Comparison of ENCODE assay signal across 9 cellular contexts in genomic region chr9:131651599-131651998, GRCh38.
DNase-seq lines count a peak whose midpoint lies in the region; ATAC-seq and TF ChIP-seq lines count a peak whose summit lies in the region.
"Had no signal": no experiment of that assay in that cellular context is flagged by ENCODE, and none has a peak within 500 bp of the region (broad histone marks: within the 10 kb centered on the region; RNA-seq: fewer than 3 reads in every experiment).

No MANE protein-coding gene starts in this region.

- peak; percentile 73 for ATAC-seq in activated CD8-positive, alpha-beta T cell treated with anti-CD3 and anti-CD28 coated beads for 36 hours
- no peak for ATAC-seq in activated CD8-positive, alpha-beta T cell treated with anti-CD3 and anti-CD28 coated beads, Interleukin-2, amount 10 ng/mL, durations not matched to agents 7 days and 5 days
- ATAC-seq in stimulated activated naive CD8-positive, alpha-beta T cell treated with anti-CD3 and anti-CD28 coated beads, Interleukin-15, Interleukin-2, amounts not matched to agents 100 U/mL and 50 U/mL, for 24 hours = peak; percentile 70
- no peak for ATAC-seq in GM19463 (IDR thresholded peaks at IDR 0.05; ENCODE audit: unreplicated experiment)

- peaks cover 51% of the 10 kb centered on the region for H3K4me1 Mint-ChIP-seq in activated CD8-positive, alpha-beta T cell treated with anti-CD3 and anti-CD28 coated beads for 36 hours (ENCODE audit: low read depth)
- peaks cover 28% of the 10 kb centered on the region for H3K4me1 Mint-ChIP-seq in activated CD8-positive, alpha-beta T cell treated with anti-CD3 and anti-CD28 coated beads, Interleukin-2, amount 10 ng/mL, durations not matched to agents 7 days and 5 days (ENCODE audit: low read depth)

- DNase-seq in activated CD8-positive, alpha-beta T cell treated with anti-CD3 and anti-CD28 coated beads for 36 hours = no peak
- no peak for DNase-seq in activated CD8-positive, alpha-beta T cell treated with anti-CD3 and anti-CD28 coated beads, Interleukin-2, amount 10 ng/mL, durations not matched to agents 7 days and 5 days
- DNase-seq in SKM-1 (lab: John Stamatoyannopoulos, UW; ENCODE audit: unreplicated experiment) (peak; percentile 36), fibroblast of mammary gland (ENCODE audit: low read depth) (peak; percentile 88), NCI-H2107 (lab: John Stamatoyannopoulos, UW) (no peak), foreskin melanocyte (no peak)
- DNase-seq in stimulated activated naive CD8-positive, alpha-beta T cell treated with anti-CD3 and anti-CD28 coated beads, Interleukin-15, Interleukin-2, amounts not matched to agents 100 U/mL and 50 U/mL, for 24 hours = no peak
- DNase-seq: NCI-H1105 treated with DMSO at 0.1 percent for 48 hours had no signal

- H3K27me3 Mint-ChIP-seq in activated CD8-positive, alpha-beta T cell treated with anti-CD3 and anti-CD28 coated beads for 36 hours = no peaks in the 10 kb centered on the region
- no peaks in the 10 kb centered on the region for H3K27me3 Mint-ChIP-seq in activated CD8-positive, alpha-beta T cell treated with anti-CD3 and anti-CD28 coated beads, Interleukin-2, amount 10 ng/mL, durations not matched to agents 7 days and 5 days (ENCODE audit: low read depth)

- no peak overlapping the region for H3K4me3 ChIP-seq in fibroblast of mammary gland (ENCODE audit: control insufficient read depth, low read depth, low read length)

- no peak overlapping the region for H3K4me3 Mint-ChIP-seq in activated CD8-positive, alpha-beta T cell treated with anti-CD3 and anti-CD28 coated beads for 36 hours
- no peak overlapping the region for H3K4me3 Mint-ChIP-seq in activated CD8-positive, alpha-beta T cell treated with anti-CD3 and anti-CD28 coated beads, Interleukin-2, amount 10 ng/mL, durations not matched to agents 7 days and 5 days

- intact Hi-C loops in activated CD8-positive, alpha-beta T cell treated with anti-CD3 and anti-CD28 coated beads for 36 hours (cut with micrococcal nuclease) = no loop called here

- peak overlapping the region; percentile 85 for H3K27ac Mint-ChIP-seq in activated CD8-positive, alpha-beta T cell treated with anti-CD3 and anti-CD28 coated beads for 36 hours
- no peak overlapping the region for H3K27ac Mint-ChIP-seq in activated CD8-positive, alpha-beta T cell treated with anti-CD3 and anti-CD28 coated beads, Interleukin-2, amount 10 ng/mL, durations not matched to agents 7 days and 5 days

- no peak for TF ChIP-seq CTCF in activated CD8-positive, alpha-beta T cell treated with anti-CD3 and anti-CD28 coated beads for 36 hours (IDR thresholded peaks at IDR 0.05)
- TF ChIP-seq CTCF in fibroblast of mammary gland (conservative IDR thresholded peaks at IDR 0.05; ENCODE audit: control insufficient read depth, insufficient read depth, low read depth, low read length) = no peak

- peaks cover 29% of the 10 kb centered on the region for H3K36me3 Mint-ChIP-seq in activated CD8-positive, alpha-beta T cell treated with anti-CD3 and anti-CD28 coated beads for 36 hours (ENCODE audit: low read depth)
- peaks cover 28% of the 10 kb centered on the region for H3K36me3 Mint-ChIP-seq in activated CD8-positive, alpha-beta T cell treated with anti-CD3 and anti-CD28 coated beads, Interleukin-2, amount 10 ng/mL, durations not matched to agents 7 days and 5 days (ENCODE audit: low read depth)

- no peaks in the 10 kb centered on the region for H3K9me3 Mint-ChIP-seq in activated CD8-positive, alpha-beta T cell treated with anti-CD3 and anti-CD28 coated beads for 36 hours
- H3K9me3 Mint-ChIP-seq in activated CD8-positive, alpha-beta T cell treated with anti-CD3 and anti-CD28 coated beads, Interleukin-2, amount 10 ng/mL, durations not matched to agents 7 days and 5 days (ENCODE audit: insufficient read depth) = no peaks in the 10 kb centered on the region

- CTCF ChIA-PET in activated CD8-positive, alpha-beta T cell treated with anti-CD3 and anti-CD28 coated beads for 36 hours (lab: Charles Lee) = interaction anchor here (0.9 to 1.0 kb wide), 2 partner anchors 18 to 87 kb away, joined by 3 to 4 read pairs; no protein-coding TSS in a partner anchor
- CTCF ChIA-PET in activated CD8-positive, alpha-beta T cell treated with anti-CD3 and anti-CD28 coated beads, Interleukin-2, amount 10 ng/mL, durations not matched to agents 7 days and 5 days (lab: Charles Lee) = interaction anchor here (0.9 to 4.8 kb wide), 3 partner anchors 18 to 89 kb away, joined by 3 to 21 read pairs (median 3); partner anchors contain the start of gene RAPGEF1

- POLR2A ChIA-PET in activated CD8-positive, alpha-beta T cell treated with anti-CD3 and anti-CD28 coated beads for 36 hours (lab: Charles Lee) = interaction anchor here (1.5 to 1.7 kb wide), 2 partner anchors 9 to 17 kb away, joined by 5 to 7 read pairs; no protein-coding TSS in a partner anchor
- POLR2A ChIA-PET in activated CD8-positive, alpha-beta T cell treated with anti-CD3 and anti-CD28 coated beads, Interleukin-2, amount 10 ng/mL, durations not matched to agents 7 days and 5 days (lab: Charles Lee) = no interaction called here

Comparison
In these comparisons a context has a peak if more than half of its experiments do, and no peak if none do; other contexts are left out.
1. ATAC-seq: peak in activated CD8-positive, alpha-beta T cell treated with anti-CD3 and anti-CD28 coated beads for 36 hours (single experiment) and stimulated activated naive CD8-positive, alpha-beta T cell treated with anti-CD3 and anti-CD28 coated beads, Interleukin-15, Interleukin-2, amounts not matched to agents 100 U/mL and 50 U/mL, for 24 hours (single experiment); none in activated CD8-positive, alpha-beta T cell treated with anti-CD3 and anti-CD28 coated beads, Interleukin-2, amount 10 ng/mL, durations not matched to agents 7 days and 5 days (single experiment) and GM19463 (single experiment).
2. DNase-seq: peak in SKM-1 (single experiment) and fibroblast of mammary gland (single experiment); none in activated CD8-positive, alpha-beta T cell treated with anti-CD3 and anti-CD28 coated beads for 36 hours (single experiment), activated CD8-positive, alpha-beta T cell treated with anti-CD3 and anti-CD28 coated beads, Interleukin-2, amount 10 ng/mL, durations not matched to agents 7 days and 5 days (single experiment), stimulated activated naive CD8-positive, alpha-beta T cell treated with anti-CD3 and anti-CD28 coated beads, Interleukin-15, Interleukin-2, amounts not matched to agents 100 U/mL and 50 U/mL, for 24 hours (single experiment), NCI-H2107 (single experiment) and foreskin melanocyte (single experiment).